12 cellular contexts compared by ENCODE assay signal in the genomic region with DNA sequence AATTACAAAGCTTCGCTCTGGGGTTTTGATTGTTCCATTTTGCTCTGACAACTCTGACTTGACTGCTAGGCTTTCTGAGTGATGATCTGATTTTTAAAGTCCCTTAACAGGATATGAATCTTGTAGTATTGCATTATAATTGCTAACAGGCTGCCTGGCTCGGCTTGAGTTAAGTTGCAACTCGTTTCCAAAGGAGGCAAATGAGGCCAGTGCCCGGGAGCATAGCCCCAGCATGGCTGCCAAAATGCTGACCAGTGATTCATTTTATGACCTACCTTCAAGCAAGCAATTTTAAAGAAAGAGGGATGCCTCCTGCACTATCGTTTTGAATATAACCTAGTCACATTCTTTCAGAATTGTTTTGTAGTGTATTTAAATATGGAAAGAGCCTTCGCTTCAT.
DNase-seq lines count a peak whose midpoint lies in the region; TF ChIP-seq lines count a peak whose summit lies in the region.
"Had no signal": no experiment of that assay in that cellular context is flagged by ENCODE, and none has a peak within 500 bp of the region (broad histone marks: within the 10 kb centered on the region; RNA-seq: fewer than 3 reads in every experiment).

No MANE protein-coding gene starts in this region.

- no peak overlapping the region for H3K4me2 ChIP-seq in fibroblast of lung (ENCODE audit: extremely low read depth, insufficient read depth, low read length)

- H3K27ac Mint-ChIP-seq in nephron, result peak overlapping the region; percentile 83 to 92 (median 87)
- H3K27ac Mint-ChIP-seq in type B pancreatic cell, result peak overlapping the region; percentile 56
- no peak overlapping the region for H3K27ac Mint-ChIP-seq in CD4-positive, alpha-beta memory T cell

- H3K4me1 Mint-ChIP-seq in nephron, result peaks cover 51% of the 10 kb centered on the region
- peaks cover 41% of the 10 kb centered on the region for H3K4me1 Mint-ChIP-seq in type B pancreatic cell (ENCODE audit: unreplicated experiment)
- H3K4me1 Mint-ChIP-seq in CD4-positive, alpha-beta memory T cell, result no peaks in the 10 kb centered on the region
- H3K4me1 Mint-ChIP-seq: IgD-negative memory B cell had no signal

- POLR2A ChIA-PET in CD4-positive, alpha-beta memory T cell (lab: Charles Lee; ENCODE audit: partially characterized antibody), result no interaction called here

- peaks cover 28% of the 10 kb centered on the region for H3K4me1 ChIP-seq in fibroblast of lung (ENCODE audit: control insufficient read depth, extremely low read depth, insufficient read depth, low read length)
- no peaks in the 10 kb centered on the region for H3K4me1 ChIP-seq in CD4-positive, alpha-beta memory T cell (ENCODE audit: insufficient read depth, low read length)

- no peaks in the 10 kb centered on the region for H3K79me2 ChIP-seq in fibroblast of lung (ENCODE audit: control insufficient read depth, insufficient read depth, low read length)

- TF ChIP-seq CTCF in fibroblast of lung (conservative IDR thresholded peaks at IDR 0.05 in 1 of 2, IDR thresholded peaks at IDR 0.05 in 1 of 2; ENCODE audit: low read depth in 1 of 2, low read length in 2 of 2), result no peak
- TF ChIP-seq CTCF in nephron (IDR thresholded peaks at IDR 0.05; ENCODE audit: unreplicated experiment in 3 of 3), result no peak
- TF ChIP-seq CTCF in type B pancreatic cell (conservative IDR thresholded peaks at IDR 0.05), result no peak

- DNase-seq in M059J (ENCODE audit: low read depth) (peak; percentile 59), fibroblast of lung (ENCODE audit: low read depth in 2 of 2) (peak; percentile 61 to 86), type B pancreatic cell (ENCODE audit: extremely low spot score, unreplicated experiment) (no peak), NCI-H128 (lab: John Stamatoyannopoulos, UW; ENCODE audit: unreplicated experiment) (no peak)
- no peak for DNase-seq in effector CD4-positive, alpha-beta T cell
- no peak for DNase-seq in activated CD4-positive, CD25-positive, alpha-beta regulatory T cell treated with anti-CD3 and anti-CD28 coated beads, Interleukin-2, amount 50 U/mL, for 72 hours
- DNase-seq in CD4-positive, alpha-beta memory T cell, result no peak
- DNase-seq: activated CD8-positive, alpha-beta memory T cell treated with anti-CD3 and anti-CD28 coated beads, Interleukin-2, amount 50 U/mL, for 4 hours; DMS153; NCI-H2081 had no signal

- no peaks in the 10 kb centered on the region for H3K27me3 ChIP-seq in fibroblast of lung (ENCODE audit: control insufficient read depth, insufficient read depth, low read length)
- H3K27me3 ChIP-seq in CD4-positive, alpha-beta memory T cell (ENCODE audit: insufficient read depth, low read length), result no peaks in the 10 kb centered on the region

- CTCF ChIA-PET in CD4-positive, alpha-beta memory T cell (lab: Charles Lee; ENCODE audit: partially characterized antibody), result no interaction called here

- no peak overlapping the region for H2AFZ ChIP-seq in fibroblast of lung (ENCODE audit: low read length)

- peaks cover 4% of the 10 kb centered on the region for H3K27me3 Mint-ChIP-seq in nephron (ENCODE audit: low read depth)
- H3K27me3 Mint-ChIP-seq in type B pancreatic cell, result peaks cover 16% of the 10 kb centered on the region
- peaks cover 12 to 18% of the 10 kb centered on the region in 2 donors for H3K27me3 Mint-ChIP-seq in CD4-positive, alpha-beta memory T cell
- H3K27me3 Mint-ChIP-seq: IgD-negative memory B cell had no signal

- no peaks in the 10 kb centered on the region for H3K36me3 ChIP-seq in fibroblast of lung (ENCODE audit: control insufficient read depth, insufficient read depth, low read length)
- H3K36me3 ChIP-seq in CD4-positive, alpha-beta memory T cell (ENCODE audit: insufficient read depth, low read length), result no peaks in the 10 kb centered on the region

- peak overlapping the region; percentile 80 for H3K27ac ChIP-seq in fibroblast of lung (ENCODE audit: insufficient read depth, low read length)
- no peak overlapping the region for H3K27ac ChIP-seq in CD4-positive, alpha-beta memory T cell (ENCODE audit: low read depth, low read length)

- H3K9me3 Mint-ChIP-seq in nephron, result peaks cover 9% of the 10 kb centered on the region
- H3K9me3 Mint-ChIP-seq in type B pancreatic cell, result no peaks in the 10 kb centered on the region
- no peaks in the 10 kb centered on the region for H3K9me3 Mint-ChIP-seq in CD4-positive, alpha-beta memory T cell

- intact Hi-C loops in CD4-positive, alpha-beta memory T cell (cut with micrococcal nuclease), result no loop called here

- H4K20me1 ChIP-seq in fibroblast of lung (ENCODE audit: control insufficient read depth, extremely low read depth, insufficient read depth, low read length), result no peaks in the 10 kb centered on the region

- no peaks in the 10 kb centered on the region for H3K9me3 ChIP-seq in fibroblast of lung (ENCODE audit: control insufficient read depth, insufficient read depth, low read depth, low read length)
- no peaks in the 10 kb centered on the region for H3K9me3 ChIP-seq in CD4-positive, alpha-beta memory T cell (ENCODE audit: control insufficient read depth in 1 of 2, low read length in 2 of 2)

- H3K4me3 ChIP-seq in fibroblast of lung (replicated peaks in 1 of 4; ENCODE audit: control extremely low read depth in 1 of 4, insufficient read depth in 1 of 4, low read depth in 3 of 4, low read length in 4 of 4), result peak overlapping the region in 1 of 4 experiments; percentile 27
- no peak overlapping the region for H3K4me3 ChIP-seq in CD4-positive, alpha-beta memory T cell (ENCODE audit: low read length in 2 of 2)

- H3K36me3 Mint-ChIP-seq in nephron (ENCODE audit: low read depth) (peaks cover 4% of the 10 kb centered on the region), type B pancreatic cell (peaks cover 3% of the 10 kb centered on the region)
- H3K36me3 Mint-ChIP-seq in CD4-positive, alpha-beta memory T cell, result no peaks in the 10 kb centered on the region

- H3K9ac ChIP-seq in fibroblast of lung (ENCODE audit: insufficient read depth, low read length), result no peak overlapping the region

- H3K4me3 Mint-ChIP-seq in nephron (peak overlapping the region in 2 of 3 experiments; percentile 33 to 40), type B pancreatic cell (peak overlapping the region; percentile 59)
- H3K4me3 Mint-ChIP-seq in CD4-positive, alpha-beta memory T cell, result no peak overlapping the region
- H3K4me3 Mint-ChIP-seq: IgD-negative memory B cell had no signal

Comparison
In these comparisons a context has a peak if more than half of its experiments do, and no peak if none do; other contexts are left out.
1. DNase-seq: peak in M059J (single experiment) and fibroblast of lung (2 of 2); none in type B pancreatic cell (single experiment), effector CD4-positive, alpha-beta T cell (single experiment), activated CD4-positive, CD25-positive, alpha-beta regulatory T cell treated with anti-CD3 and anti-CD28 coated beads, Interleukin-2, amount 50 U/mL, for 72 hours (single experiment), CD4-positive, alpha-beta memory T cell (0 of 5) and NCI-H128 (single experiment).
2. H3K27ac Mint-ChIP-seq: peak in nephron (3 of 3) and type B pancreatic cell (single experiment); none in CD4-positive, alpha-beta memory T cell (0 of 7).
3. H3K4me3 Mint-ChIP-seq: peak in nephron (2 of 3) and type B pancreatic cell (single experiment); none in CD4-positive, alpha-beta memory T cell (0 of 8).